ENCODE assay signal across 8 cellular contexts in the genomic region with DNA sequence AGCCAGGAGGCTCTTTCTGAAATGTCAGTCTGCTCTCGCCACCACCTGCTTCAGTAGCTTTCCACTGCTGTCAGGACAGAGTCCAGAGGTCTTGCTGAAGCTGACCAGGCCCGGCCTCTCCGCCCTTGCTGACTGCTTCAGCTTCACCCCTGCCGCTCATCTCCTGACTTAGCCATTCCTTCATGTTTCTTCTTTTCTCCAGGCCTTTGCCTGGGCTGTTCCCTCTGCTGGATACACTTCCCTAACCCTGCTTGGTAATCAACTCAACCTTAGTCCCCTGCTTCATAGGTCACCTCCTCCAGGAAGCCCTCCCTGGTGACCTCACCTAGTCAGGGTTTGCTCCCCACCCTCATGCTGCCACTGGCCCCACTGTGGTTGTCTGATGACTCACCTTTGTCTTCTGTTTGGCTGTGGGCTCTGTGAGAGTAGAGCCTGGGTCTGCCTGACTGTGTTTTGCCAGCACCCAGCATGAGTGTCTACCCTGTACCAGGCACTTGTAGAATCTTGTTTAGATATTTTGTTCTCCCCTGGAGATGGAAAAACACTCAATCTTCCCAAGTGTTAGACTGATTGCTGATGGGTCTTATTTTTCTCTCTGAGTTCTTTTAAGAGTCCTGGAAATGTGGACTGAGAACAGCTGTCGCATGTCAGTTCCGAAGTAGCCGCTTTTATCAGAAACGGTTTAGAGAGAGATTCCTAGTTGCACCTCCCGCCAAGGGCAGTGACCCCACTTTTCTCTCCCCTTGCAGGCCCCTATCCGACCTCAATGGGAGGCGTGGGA.
DNase-seq lines count a peak whose midpoint lies in the region; ATAC-seq and TF ChIP-seq lines count a peak whose summit lies in the region.

No MANE protein-coding gene starts in this region.

- H3K4me1 ChIP-seq in HEK293 (ENCODE audit: control insufficient read depth, insufficient read depth, low read length) = no peaks in the 10 kb centered on the region
- H3K4me1 ChIP-seq in smooth muscle cell (ENCODE audit: low read depth) = no peaks in the 10 kb centered on the region

- H3K9me3 ChIP-seq in HEK293 (ENCODE audit: control insufficient read depth, insufficient read depth, low read depth, low read length) = no peaks in the 10 kb centered on the region
- no peaks in the 10 kb centered on the region for H3K9me3 ChIP-seq in smooth muscle cell (replicated peaks; ENCODE audit: low read depth)

- 81% methylated on average over 11 of the region's 11 CpGs for WGBS in smooth muscle cell (ENCODE audit: low lambda C conversion rate)

- no peak overlapping the region for H3K4me3 ChIP-seq in HEK293 (ENCODE audit: low read depth, low read length)
- H3K4me3 ChIP-seq in fibroblast of mammary gland (ENCODE audit: control insufficient read depth, low read depth, low read length) = no peak overlapping the region
- no peak overlapping the region for H3K4me3 ChIP-seq in smooth muscle cell

- H3K79me2 ChIP-seq in smooth muscle cell (ENCODE audit: low read depth) = no peaks in the 10 kb centered on the region

- no peak overlapping the region for H2AFZ ChIP-seq in smooth muscle cell (ENCODE audit: low read depth)

- no peak overlapping the region for H3K27ac Mint-ChIP-seq in activated CD8-positive, alpha-beta memory T cell treated with anti-CD3 and anti-CD28 coated beads, Interleukin-2, amount 10 ng/mL, durations not matched to agents 7 days and 5 days

- H3K36me3 Mint-ChIP-seq in activated CD8-positive, alpha-beta memory T cell treated with anti-CD3 and anti-CD28 coated beads, Interleukin-2, amount 10 ng/mL, durations not matched to agents 7 days and 5 days = peaks cover 14% of the 10 kb centered on the region

- H3K9me3 Mint-ChIP-seq in activated CD8-positive, alpha-beta memory T cell treated with anti-CD3 and anti-CD28 coated beads, Interleukin-2, amount 10 ng/mL, durations not matched to agents 7 days and 5 days (ENCODE audit: low read depth) = peaks cover 2% of the 10 kb centered on the region

- H3K4me2 ChIP-seq in smooth muscle cell = peak overlapping the region; percentile 13

- peaks cover 40% of the 10 kb centered on the region for H3K4me1 Mint-ChIP-seq in activated CD8-positive, alpha-beta memory T cell treated with anti-CD3 and anti-CD28 coated beads, Interleukin-2, amount 10 ng/mL, durations not matched to agents 7 days and 5 days

- H3K36me3 ChIP-seq in HEK293 (ENCODE audit: control insufficient read depth in 2 of 2, insufficient read depth in 1 of 2, low read length in 2 of 2) = no peaks in the 10 kb centered on the region
- no peaks in the 10 kb centered on the region for H3K36me3 ChIP-seq in smooth muscle cell (ENCODE audit: low read depth)

- POLR2A ChIA-PET in HEK293 (lab: Yijun Ruan, JAX) = no interaction called here

- CTCF ChIA-PET in HEK293 (lab: Yijun Ruan, JAX) = interaction anchor here (1.0 kb wide), 1 partner anchor 135 kb away, joined by 3 read pairs; no protein-coding TSS in a partner anchor
- CTCF ChIA-PET in activated CD8-positive, alpha-beta memory T cell treated with anti-CD3 and anti-CD28 coated beads, Interleukin-2, amount 10 ng/mL, durations not matched to agents 7 days and 5 days (lab: Charles Lee) = interaction anchor here (1.6 kb wide), 1 partner anchor 11 kb away, joined by 6 read pairs; no protein-coding TSS in a partner anchor

- no peak overlapping the region for H3K4me3 Mint-ChIP-seq in activated CD8-positive, alpha-beta memory T cell treated with anti-CD3 and anti-CD28 coated beads, Interleukin-2, amount 10 ng/mL, durations not matched to agents 7 days and 5 days

- peak; percentile 94 for ATAC-seq in activated CD8-positive, alpha-beta memory T cell treated with anti-CD3 and anti-CD28 coated beads, Interleukin-2, amount 10 ng/mL, durations not matched to agents 7 days and 5 days
- ATAC-seq in HG03460 (IDR thresholded peaks at IDR 0.05; ENCODE audit: unreplicated experiment) (no peak), HG03457 (IDR thresholded peaks at IDR 0.05; ENCODE audit: unreplicated experiment) (no peak)

- DNase-seq in activated CD8-positive, alpha-beta memory T cell treated with anti-CD3 and anti-CD28 coated beads, Interleukin-2, amount 10 ng/mL, durations not matched to agents 7 days and 5 days = peak; percentile 81
- DNase-seq in fibroblast of mammary gland (ENCODE audit: low read depth) (peak; percentile 71), smooth muscle cell (lab: John Stamatoyannopoulos, UW; ENCODE audit: unreplicated experiment) (no peak), Ammon's horn (ENCODE audit: low spot score) (no peak), NCI-H1105 treated with DMSO at 0.1 percent for 48 hours (lab: John Stamatoyannopoulos, UW) (no peak)

- no peak overlapping the region for H3K27ac ChIP-seq in HEK293 (ENCODE audit: extremely low read depth, low read depth, low read length)
- no peak overlapping the region for H3K27ac ChIP-seq in smooth muscle cell (ENCODE audit: low read depth)

- H3K9ac ChIP-seq in smooth muscle cell (ENCODE audit: low read depth) = no peak overlapping the region

- no peak for TF ChIP-seq CTCF in HEK293 (tag by site-specific recombination; IDR thresholded peaks at IDR 0.05)
- TF ChIP-seq CTCF in fibroblast of mammary gland (conservative IDR thresholded peaks at IDR 0.05; ENCODE audit: control insufficient read depth, insufficient read depth, low read depth, low read length) = no peak
- TF ChIP-seq CTCF in smooth muscle cell (IDR thresholded peaks at IDR 0.05; ENCODE audit: borderline replicate concordance, insufficient read depth, poor library complexity, severe bottlenecking) = no peak

- no peaks in the 10 kb centered on the region for H3K27me3 ChIP-seq in smooth muscle cell (ENCODE audit: low read depth)

- H3F3A ChIP-seq in smooth muscle cell (ENCODE audit: low read depth) = no peaks in the 10 kb centered on the region

- H3K27me3 Mint-ChIP-seq in activated CD8-positive, alpha-beta memory T cell treated with anti-CD3 and anti-CD28 coated beads, Interleukin-2, amount 10 ng/mL, durations not matched to agents 7 days and 5 days = no peaks in the 10 kb centered on the region

- H4K20me1 ChIP-seq in smooth muscle cell (ENCODE audit: low read depth) = peaks cover 17% of the 10 kb centered on the region

TF ChIP-seq in HEK293, 187 proteins besides CTCF, POLR2A, EP300 and RAD21 (continues in another document):
- no peak for TF ChIP-seq ZNF560 (tag by site-specific recombination; IDR thresholded peaks at IDR 0.05; ENCODE audit: borderline replicate concordance)
- peak; percentile 76 for TF ChIP-seq PATZ1 (tag by site-specific recombination; IDR thresholded peaks at IDR 0.05)
- no peak for TF ChIP-seq SP2 (tag by site-specific recombination; IDR thresholded peaks at IDR 0.05)
- no peak for TF ChIP-seq ZNF362 (tag by site-specific recombination; IDR thresholded peaks at IDR 0.05)
- no peak for TF ChIP-seq ZNF324 (tag by site-specific recombination; IDR thresholded peaks at IDR 0.05)
- TF ChIP-seq ZNF571 (tag by site-specific recombination; IDR thresholded peaks at IDR 0.05) = no peak
- TF ChIP-seq, protein P1, sequence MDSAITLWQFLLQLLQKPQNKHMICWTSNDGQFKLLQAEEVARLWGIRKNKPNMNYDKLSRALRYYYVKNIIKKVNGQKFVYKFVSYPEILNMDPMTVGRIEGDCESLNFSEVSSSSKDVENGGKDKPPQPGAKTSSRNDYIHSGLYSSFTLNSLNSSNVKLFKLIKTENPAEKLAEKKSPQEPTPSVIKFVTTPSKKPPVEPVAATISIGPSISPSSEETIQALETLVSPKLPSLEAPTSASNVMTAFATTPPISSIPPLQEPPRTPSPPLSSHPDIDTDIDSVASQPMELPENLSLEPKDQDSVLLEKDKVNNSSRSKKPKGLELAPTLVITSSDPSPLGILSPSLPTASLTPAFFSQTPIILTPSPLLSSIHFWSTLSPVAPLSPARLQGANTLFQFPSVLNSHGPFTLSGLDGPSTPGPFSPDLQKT (IDR thresholded peaks at IDR 0.05; ENCODE audit: borderline replicate concordance, low read depth, low read length) = no peak
- TF ChIP-seq ZNF239 (tag by site-specific recombination; IDR thresholded peaks at IDR 0.05) = no peak

Comparison
In these comparisons a context has a peak if more than half of its experiments do, and no peak if none do; other contexts are left out.
1. DNase-seq: peak in activated CD8-positive, alpha-beta memory T cell treated with anti-CD3 and anti-CD28 coated beads, Interleukin-2, amount 10 ng/mL, durations not matched to agents 7 days and 5 days (single experiment) and fibroblast of mammary gland (single experiment); none in smooth muscle cell (single experiment), Ammon's horn (single experiment) and NCI-H1105 treated with DMSO at 0.1 percent for 48 hours (single experiment).